ENCODE assay signal across 12 cellular contexts in the genomic region with DNA sequence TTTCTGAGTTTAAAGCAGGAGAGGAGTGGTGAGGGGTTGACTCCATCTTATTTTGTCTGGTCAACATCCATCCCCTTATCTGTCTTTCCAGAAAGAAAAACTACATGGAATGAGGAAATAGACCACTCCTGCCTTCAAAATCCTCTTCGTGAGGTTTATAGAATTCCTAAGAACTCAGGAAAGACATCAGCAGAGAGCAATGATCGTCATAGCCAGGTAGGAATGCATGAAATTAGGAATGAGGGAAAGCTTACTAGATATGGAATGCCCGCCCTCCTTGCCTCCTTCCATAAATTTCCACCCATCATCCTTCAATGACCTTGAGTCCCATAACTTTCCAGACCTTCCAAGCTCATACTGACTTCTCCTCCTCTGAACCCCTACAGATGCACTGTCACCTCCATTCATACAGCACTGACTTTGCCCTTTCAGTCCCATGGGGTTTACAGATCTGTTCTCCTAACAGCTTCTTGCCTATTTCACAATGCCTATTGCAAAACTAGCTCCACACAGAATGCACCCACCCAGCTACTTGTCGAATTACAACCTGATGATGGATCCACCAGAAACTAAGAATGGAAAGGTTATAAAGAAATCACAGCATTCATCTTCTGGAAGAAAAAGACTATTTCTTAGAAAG. TPM values are rescaled to one million over a fixed set of nuclear protein-coding genes. Genes with fewer than 3 reads are reported as not detected.
DNase-seq lines count a peak whose midpoint lies in the region; TF ChIP-seq lines count a peak whose summit lies in the region.
"Had no signal": no experiment of that assay in that cellular context is flagged by ENCODE, and none has a peak within 500 bp of the region (broad histone marks: within the 10 kb centered on the region; RNA-seq: fewer than 3 reads in every experiment).

No MANE protein-coding gene starts in this region.

- no peak overlapping the region for H2BK15ac ChIP-seq in mesendoderm (replicated peaks; ENCODE audit: low read depth)

- H3K9ac ChIP-seq in mesendoderm (ENCODE audit: low read length), result no peak overlapping the region

- WGBS in suprapubic skin, result 66% methylated on average over 4 of the region's 4 CpGs
- WGBS in mesendoderm (ENCODE audit: extremely low coverage, insufficient coverage, low lambda C conversion rate), result no CpG with 5 or more reads among the region's 4 CpGs

- H3K27ac ChIP-seq in angular gyrus (ENCODE audit: low read depth, low read length) (peak overlapping the region; percentile 33), suprapubic skin (peak overlapping the region; percentile 45), mesendoderm (ENCODE audit: low read depth, low read length) (no peak overlapping the region)
- H3K27ac ChIP-seq: 22Rv1, SJCRH30 had no signal

- no peak overlapping the region for H2AK5ac ChIP-seq in mesendoderm (ENCODE audit: low read length)

- H3K27me3 ChIP-seq in suprapubic skin (no peaks in the 10 kb centered on the region), mesendoderm (ENCODE audit: insufficient read depth, low read length, poor library complexity) (no peaks in the 10 kb centered on the region)
- H3K27me3 ChIP-seq: SJCRH30 had no signal

- H3K4ac ChIP-seq in mesendoderm (ENCODE audit: low read depth, low read length), result no peak overlapping the region

- no peak overlapping the region for H4K5ac ChIP-seq in mesendoderm (ENCODE audit: low read length)

- H3K18ac ChIP-seq in mesendoderm (ENCODE audit: low read length), result no peak overlapping the region

- H3K4me3 ChIP-seq in suprapubic skin (no peak overlapping the region), mesendoderm (ENCODE audit: low read length) (no peak overlapping the region)
- H3K4me3 ChIP-seq: SJCRH30 had no signal

- no peak overlapping the region for H3K4me2 ChIP-seq in mesendoderm (ENCODE audit: low read length)

- no peaks in the 10 kb centered on the region for H3K79me2 ChIP-seq in mesendoderm (ENCODE audit: control insufficient read depth, insufficient read depth, low read length)

- no peaks in the 10 kb centered on the region for H3K9me3 ChIP-seq in suprapubic skin
- H3K9me3 ChIP-seq: SJCRH30 had no signal

- TF ChIP-seq POLR2A in suprapubic skin (IDR thresholded peaks at IDR 0.05), result no peak

- no peak for TF ChIP-seq EP300 in suprapubic skin (IDR thresholded peaks at IDR 0.05)

- H2BK120ac ChIP-seq in mesendoderm (ENCODE audit: low read depth, low read length), result no peak overlapping the region

- no peaks in the 10 kb centered on the region for H3K79me1 ChIP-seq in mesendoderm (ENCODE audit: low read length)

- no peak overlapping the region for H4K8ac ChIP-seq in mesendoderm (ENCODE audit: low read depth, low read length)

- DNase-seq in NCI-H2171 treated with DMSO at 0.1 percent for 48 hours (lab: John Stamatoyannopoulos, UW), result peak; percentile 17
- DNase-seq in NCI-H2171 (lab: John Stamatoyannopoulos, UW), result no peak
- peak; percentile 35 for DNase-seq in hepatic stellate cell (ENCODE audit: low spot score)
- DNase-seq in suprapubic skin (ENCODE audit: low spot score in 2 of 2), result no peak
- DNase-seq in NCI-H1436 treated with DMSO at 0.1 percent for 48 hours (lab: John Stamatoyannopoulos, UW), result no peak
- DNase-seq in mesendoderm, result no peak
- DNase-seq in NCI-H524 (lab: John Stamatoyannopoulos, UW), result no peak
- DNase-seq: activated CD8-positive, alpha-beta T cell treated with anti-CD3 and anti-CD28 coated beads, Interleukin-2, amount 10 ng/mL, durations not matched to agents 7 days and 5 days; glutamatergic neuron; SJCRH30 had no signal

- H3K36me3 ChIP-seq in suprapubic skin, result peaks cover 45% of the 10 kb centered on the region
- H3K36me3 ChIP-seq in mesendoderm (ENCODE audit: control insufficient read depth, insufficient read depth, low read length), result peaks cover 4% of the 10 kb centered on the region
- H3K36me3 ChIP-seq: SJCRH30 had no signal

- H2BK5ac ChIP-seq in mesendoderm (ENCODE audit: low read length), result no peak overlapping the region

- H3K4me1 ChIP-seq in suprapubic skin (peaks cover 65% of the 10 kb centered on the region), mesendoderm (ENCODE audit: control insufficient read depth, low read depth, low read length) (no peaks in the 10 kb centered on the region)

- H3K23ac ChIP-seq in mesendoderm (ENCODE audit: low read length), result no peak overlapping the region

- no peak overlapping the region for H3K56ac ChIP-seq in mesendoderm (ENCODE audit: low read length)

- TF ChIP-seq CTCF in suprapubic skin (IDR thresholded peaks at IDR 0.05), result no peak

RNA-seq across cellular contexts. Expression of a gene that starts 23.7 kb away (rescaled TPM):
- 10 to 100 TPM; 51.2 to 66.4 (median 56.7) TPM for total RNA-seq in suprapubic skin
- 26.9 TPM for polyA plus RNA-seq in mesendoderm (2013, experiment 1 of 2)
- 25.4 TPM for polyA plus RNA-seq in mesendoderm (2013, experiment 2 of 2)

RNA-seq across cellular contexts. Expression of a gene that starts 59.2 kb away (rescaled TPM):
- 100 to 1,000 TPM in 2 of 4 donors, 10 to 100 TPM in 2; 70.7 to 162 (median 94.5) TPM for total RNA-seq in suprapubic skin
- polyA plus RNA-seq in mesendoderm (2013, experiment 1 of 2), result 6.1 TPM
- 6.1 TPM for polyA plus RNA-seq in mesendoderm (2013, experiment 2 of 2)

Comparison
In these comparisons a context has a peak if more than half of its experiments do, and no peak if none do; other contexts are left out.
1. DNase-seq: peak in NCI-H2171 treated with DMSO at 0.1 percent for 48 hours (single experiment) and hepatic stellate cell (single experiment); none in NCI-H2171 (single experiment), suprapubic skin (0 of 2), NCI-H1436 treated with DMSO at 0.1 percent for 48 hours (single experiment), mesendoderm (single experiment) and NCI-H524 (0 of 2).